15 cellular contexts compared by ENCODE assay signal in the genomic region with DNA sequence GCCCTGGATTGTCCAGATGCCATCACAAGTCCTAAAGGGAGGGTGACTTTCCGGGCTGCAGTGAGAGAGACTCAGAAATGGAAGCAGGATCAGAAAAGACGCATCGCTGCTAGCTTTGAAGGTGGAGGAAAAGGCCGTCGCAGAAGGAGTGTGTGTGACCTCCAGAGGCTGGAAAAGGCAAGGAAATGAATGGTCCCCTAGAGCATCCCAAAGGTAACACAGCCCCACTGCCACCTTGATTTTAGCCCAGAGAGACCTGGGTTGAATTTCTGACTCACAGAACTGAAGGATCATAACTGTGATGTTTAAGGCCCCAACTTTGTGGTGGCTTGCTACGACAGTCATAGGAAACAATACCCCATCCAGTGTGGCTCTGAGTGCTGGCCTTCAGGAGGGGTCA.
"Had no signal": no experiment of that assay in that cellular context is flagged by ENCODE, and none has a peak within 500 bp of the region (broad histone marks: within the 10 kb centered on the region; RNA-seq: fewer than 3 reads in every experiment).

No MANE protein-coding gene starts in this region.

- H3K27me3 ChIP-seq: pancreas, tibial artery, uterus had no signal

- H3K9me3 ChIP-seq: pancreas, tibial artery, uterus had no signal

- H3K4me1 Mint-ChIP-seq: brain had no signal

- H3K4me3 ChIP-seq: lung, pancreas, tibial artery, uterus had no signal

- H3K27ac ChIP-seq: pancreas, tibial artery, uterus had no signal

- FAIRE-seq: pancreas had no signal

- H3K36me3 ChIP-seq: pancreas, tibial artery, uterus had no signal

- H3K36me3 Mint-ChIP-seq: brain had no signal

- H3K4me3 Mint-ChIP-seq: activated CD8-positive, alpha-beta T cell treated with anti-CD3 and anti-CD28 coated beads for 36 hours; activated naive CD8-positive, alpha-beta T cell treated with anti-CD3 and anti-CD28 coated beads for 36 hours; brain; central memory CD8-positive, alpha-beta T cell; effector memory CD8-positive, alpha-beta T cell; stimulated activated memory B cell treated with anti-CD40 and anti-IgM and Interleukin-4, amounts not matched to agents 10 μg/mL and 1 μg/mL and 100 μg/mL, for 72 hours; T-helper 1 cell treated with Interleukin-12 subunit alpha and Interleukin-12 subunit beta and Interleukin-4 antibody, amounts not matched to agents 30 μg/mL and 1 μg/mL, for 36 hours had no signal

- DNase-seq: activated CD4-positive, alpha-beta T cell treated with anti-CD3 and anti-CD28 coated beads for 48 hours; activated CD8-positive, alpha-beta T cell treated with anti-CD3 and anti-CD28 coated beads for 36 hours; activated effector memory CD4-positive, alpha-beta T cell treated with anti-CD3 and anti-CD28 coated beads, Interleukin-2, amount 50 U/mL, for 16 hours; activated naive CD8-positive, alpha-beta T cell treated with anti-CD3 and anti-CD28 coated beads for 36 hours; effector memory CD8-positive, alpha-beta T cell; islet precursor cell; pancreas; stimulated activated CD4-positive, alpha-beta T cell treated with anti-CD3 and anti-CD28 coated beads, Interleukin-2, amount 100 ng/mL, for 48 hours; tibial artery; uterus had no signal

- H3K4me1 ChIP-seq: uterus had no signal

- ATAC-seq: activated CD8-positive, alpha-beta T cell treated with anti-CD3 and anti-CD28 coated beads for 36 hours; effector memory CD8-positive, alpha-beta T cell; pancreas; stimulated activated memory B cell treated with anti-CD40 and anti-IgM and Interleukin-4, amounts not matched to agents 10 μg/mL and 1 μg/mL and 100 μg/mL, for 72 hours had no signal

- H3K9me3 Mint-ChIP-seq: activated CD8-positive, alpha-beta T cell treated with anti-CD3 and anti-CD28 coated beads for 36 hours; activated naive CD8-positive, alpha-beta T cell treated with anti-CD3 and anti-CD28 coated beads for 36 hours; central memory CD8-positive, alpha-beta T cell had no signal

- H3K27ac Mint-ChIP-seq: activated CD8-positive, alpha-beta T cell treated with anti-CD3 and anti-CD28 coated beads for 36 hours; activated naive CD8-positive, alpha-beta T cell treated with anti-CD3 and anti-CD28 coated beads for 36 hours; brain; effector memory CD8-positive, alpha-beta T cell; stimulated activated memory B cell treated with anti-CD40 and anti-IgM and Interleukin-4, amounts not matched to agents 10 μg/mL and 1 μg/mL and 100 μg/mL, for 72 hours; T-helper 1 cell treated with Interleukin-12 subunit alpha and Interleukin-12 subunit beta and Interleukin-4 antibody, amounts not matched to agents 30 μg/mL and 1 μg/mL, for 36 hours had no signal

- H3K27me3 Mint-ChIP-seq: activated CD8-positive, alpha-beta T cell treated with anti-CD3 and anti-CD28 coated beads for 36 hours; activated naive CD8-positive, alpha-beta T cell treated with anti-CD3 and anti-CD28 coated beads for 36 hours; central memory CD8-positive, alpha-beta T cell; effector memory CD8-positive, alpha-beta T cell; stimulated activated memory B cell treated with anti-CD40 and anti-IgM and Interleukin-4, amounts not matched to agents 10 μg/mL and 1 μg/mL and 100 μg/mL, for 72 hours had no signal
